ENCODE assay signal across 14 cellular contexts in genomic region chr4:150986085-150986484, GRCh38. TPM values are rescaled to one million over a fixed set of nuclear protein-coding genes. Genes with fewer than 3 reads are reported as not detected.
DNase-seq lines count a peak whose midpoint lies in the region; ATAC-seq and TF ChIP-seq lines count a peak whose summit lies in the region.
"Had no signal": no experiment of that assay in that cellular context is flagged by ENCODE, and none has a peak within 500 bp of the region (broad histone marks: within the 10 kb centered on the region; RNA-seq: fewer than 3 reads in every experiment).

No MANE protein-coding gene starts in this region.

- no TSS peak for BruUV-seq in PC-9 (replicated peaks; lab: Mats Ljungman, UMichigan)

- no peak overlapping the region for H3K27ac ChIP-seq in PC-9
- H3K27ac ChIP-seq: ascending aorta had no signal

- no peaks in the 10 kb centered on the region for H3K9me3 Mint-ChIP-seq in activated T-cell treated with anti-CD3 and anti-CD28 coated beads, Interleukin-2, amount 50 U/mL, for 72 hours
- H3K9me3 Mint-ChIP-seq in stimulated activated memory B cell treated with anti-CD40 and anti-IgM and Interleukin-4, amounts not matched to agents 10 μg/mL and 1 μg/mL and 100 μg/mL, for 72 hours: peaks cover 4% of the 10 kb centered on the region

- POLR2A ChIA-PET in PC-9 (lab: Charles Lee; ENCODE audit: unreplicated experiment): no interaction called here

- H3F3A ChIP-seq in PC-9 (ENCODE audit: insufficient read depth, low read depth): no peaks in the 10 kb centered on the region

- H3K4me1 Mint-ChIP-seq in activated T-cell treated with anti-CD3 and anti-CD28 coated beads, Interleukin-2, amount 50 U/mL, for 72 hours (ENCODE audit: low read depth): peaks cover 34% of the 10 kb centered on the region
- H3K4me1 Mint-ChIP-seq in stimulated activated memory B cell treated with anti-CD40 and anti-IgM and Interleukin-4, amounts not matched to agents 10 μg/mL and 1 μg/mL and 100 μg/mL, for 72 hours: peaks cover 45% of the 10 kb centered on the region

- H2AFZ ChIP-seq in PC-9: no peak overlapping the region

- TF ChIP-seq CTCF in PC-9 (conservative IDR thresholded peaks at IDR 0.05): no peak

- no peak overlapping the region for H3K4me3 ChIP-seq in PC-9
- H3K4me3 ChIP-seq: ascending aorta had no signal

- H3K36me3 Mint-ChIP-seq in activated T-cell treated with anti-CD3 and anti-CD28 coated beads, Interleukin-2, amount 50 U/mL, for 72 hours (ENCODE audit: insufficient read depth in 2 of 2): peaks cover 8 to 12% of the 10 kb centered on the region in 2 donors
- peaks cover 21% of the 10 kb centered on the region for H3K36me3 Mint-ChIP-seq in stimulated activated memory B cell treated with anti-CD40 and anti-IgM and Interleukin-4, amounts not matched to agents 10 μg/mL and 1 μg/mL and 100 μg/mL, for 72 hours

- peaks cover 3% of the 10 kb centered on the region; the same call in 1 of the 2 replicates for H4K20me1 ChIP-seq in PC-9 (ENCODE audit: insufficient read depth)

- DNase-seq in activated CD8-positive, alpha-beta memory T cell treated with anti-CD3 and anti-CD28 coated beads for 24 hours: peak; percentile 56
- no peak for DNase-seq in activated CD8-positive, alpha-beta memory T cell treated with anti-CD3 and anti-CD28 coated beads, Interleukin-2, amount 50 U/mL, for 48 hours
- peak; percentile 35 to 37 for DNase-seq in activated T-cell treated with anti-CD3 and anti-CD28 coated beads, Interleukin-2, amount 50 U/mL, for 72 hours
- DNase-seq in PC-9 (no peak), dermis blood vessel endothelial cell (no peak)
- no peak for DNase-seq in activated effector memory CD4-positive, alpha-beta T cell treated with anti-CD3 and anti-CD28 coated beads, Interleukin-2, amount 50 U/mL, for 16 hours
- DNase-seq: DND-41, NCI-H1105 treated with DMSO at 0.1 percent for 48 hours, NCI-H524 treated with DMSO at 0.1 percent for 48 hours had no signal

- intact Hi-C loops in PC-9 (cut with micrococcal nuclease; ENCODE audit: unreplicated experiment): no loop called here

- no peaks in the 10 kb centered on the region for H3K9me2 ChIP-seq in PC-9 (ENCODE audit: insufficient read depth)

- CTCF ChIA-PET in PC-9 (lab: Charles Lee): no interaction called here

- H3K27me3 Mint-ChIP-seq in activated T-cell treated with anti-CD3 and anti-CD28 coated beads, Interleukin-2, amount 50 U/mL, for 72 hours (ENCODE audit: low read depth): no peaks in the 10 kb centered on the region
- H3K27me3 Mint-ChIP-seq in stimulated activated memory B cell treated with anti-CD40 and anti-IgM and Interleukin-4, amounts not matched to agents 10 μg/mL and 1 μg/mL and 100 μg/mL, for 72 hours: no peaks in the 10 kb centered on the region

- no peak overlapping the region for H3K4me2 ChIP-seq in PC-9

- H3K27me3 ChIP-seq in PC-9 (ENCODE audit: insufficient read depth, low read depth): no peaks in the 10 kb centered on the region
- H3K27me3 ChIP-seq: ascending aorta had no signal

- peak; percentile 63 for ATAC-seq in HG02571 (IDR thresholded peaks at IDR 0.05; ENCODE audit: unreplicated experiment)
- ATAC-seq in activated T-cell treated with anti-CD3 and anti-CD28 coated beads, Interleukin-2, amount 50 U/mL, for 72 hours (replicated peaks in 1 of 2): peak; percentile 62 to 68
- peak; percentile 81 for ATAC-seq in stimulated activated memory B cell treated with anti-CD40 and anti-IgM and Interleukin-4, amounts not matched to agents 10 μg/mL and 1 μg/mL and 100 μg/mL, for 72 hours
- ATAC-seq: left lobe of liver, Right ventricle myocardium inferior had no signal

- H3K79me2 ChIP-seq in PC-9 (ENCODE audit: low read depth): peaks cover 37% of the 10 kb centered on the region; the same call in 1 of the 2 replicates

- no peaks in the 10 kb centered on the region for H3K9me3 ChIP-seq in PC-9 (ENCODE audit: insufficient read depth, low read depth)
- H3K9me3 ChIP-seq: ascending aorta had no signal

- H3K4me3 Mint-ChIP-seq in activated T-cell treated with anti-CD3 and anti-CD28 coated beads, Interleukin-2, amount 50 U/mL, for 72 hours: peak overlapping the region; percentile 42 to 75
- H3K4me3 Mint-ChIP-seq in stimulated activated memory B cell treated with anti-CD40 and anti-IgM and Interleukin-4, amounts not matched to agents 10 μg/mL and 1 μg/mL and 100 μg/mL, for 72 hours: no peak overlapping the region

- no peaks in the 10 kb centered on the region for H3K36me3 ChIP-seq in PC-9 (ENCODE audit: low read depth)
- H3K36me3 ChIP-seq: ascending aorta had no signal

- H3K27ac Mint-ChIP-seq in activated T-cell treated with anti-CD3 and anti-CD28 coated beads, Interleukin-2, amount 50 U/mL, for 72 hours: peak overlapping the region; percentile 24
- no peak overlapping the region for H3K27ac Mint-ChIP-seq in stimulated activated memory B cell treated with anti-CD40 and anti-IgM and Interleukin-4, amounts not matched to agents 10 μg/mL and 1 μg/mL and 100 μg/mL, for 72 hours

- no peaks in the 10 kb centered on the region for H3K4me1 ChIP-seq in PC-9 (replicated peaks; ENCODE audit: insufficient read depth)
- H3K4me1 ChIP-seq: ascending aorta had no signal

RNA-seq across cellular contexts. Expression of gene LRBA, which starts 29.0 kb away (rescaled TPM):
- 10 to 100 TPM; 46.3 to 56.6 TPM for total RNA-seq in activated T-cell treated with anti-CD3 and anti-CD28 coated beads, Interleukin-2, amount 50 U/mL, for 72 hours
- total RNA-seq in PC-9 (2021) (77.4 and 84.5 TPM in 2 replicates), dermis blood vessel endothelial cell (52.4 and 85.2 TPM in 2 replicates)

Comparison
In these comparisons a context has a peak if more than half of its experiments do, and no peak if none do; other contexts are left out.
1. DNase-seq: peak in activated CD8-positive, alpha-beta memory T cell treated with anti-CD3 and anti-CD28 coated beads for 24 hours (single experiment) and activated T-cell treated with anti-CD3 and anti-CD28 coated beads, Interleukin-2, amount 50 U/mL, for 72 hours (2 of 2); none in activated CD8-positive, alpha-beta memory T cell treated with anti-CD3 and anti-CD28 coated beads, Interleukin-2, amount 50 U/mL, for 48 hours (single experiment), PC-9 (0 of 2), activated effector memory CD4-positive, alpha-beta T cell treated with anti-CD3 and anti-CD28 coated beads, Interleukin-2, amount 50 U/mL, for 16 hours (single experiment) and dermis blood vessel endothelial cell (single experiment).
2. Peak in every context shown above with its lines, with median percentiles within 50 percentile points of each other: ATAC-seq.